ENCODE assay signal across 10 cellular contexts in genomic region chr11:75946531-75947530, GRCh38.
DNase-seq lines count a peak whose midpoint lies in the region; ATAC-seq and TF ChIP-seq lines count a peak whose summit lies in the region.
"Had no signal": no experiment of that assay in that cellular context is flagged by ENCODE, and none has a peak within 500 bp of the region (broad histone marks: within the 10 kb centered on the region; RNA-seq: fewer than 3 reads in every experiment).

No MANE protein-coding gene starts in this region.

- H3K9ac ChIP-seq in fibroblast of lung (ENCODE audit: insufficient read depth, low read length): no peak overlapping the region

- ATAC-seq in HG02884 (IDR thresholded peaks at IDR 0.05; ENCODE audit: unreplicated experiment): no peak

- H3K27me3 Mint-ChIP-seq in immature natural killer cell (ENCODE audit: low read depth in 3 of 3): no peaks in the 10 kb centered on the region

- H3K4me3 Mint-ChIP-seq in immature natural killer cell: no peak overlapping the region
- H3K4me3 Mint-ChIP-seq: nephron had no signal

- no peak overlapping the region for H3K27ac ChIP-seq in fibroblast of lung (ENCODE audit: insufficient read depth, low read length)

- no peaks in the 10 kb centered on the region for H3K36me3 Mint-ChIP-seq in immature natural killer cell

- no peak overlapping the region for H3K27ac Mint-ChIP-seq in immature natural killer cell

- H3K36me3 ChIP-seq in fibroblast of lung (ENCODE audit: control insufficient read depth, insufficient read depth, low read length): no peaks in the 10 kb centered on the region
- H3K36me3 ChIP-seq: HAP-1 had no signal

- no peak overlapping the region for H3K4me2 ChIP-seq in fibroblast of lung (ENCODE audit: extremely low read depth, insufficient read depth, low read length)

- no peak overlapping the region for H2AFZ ChIP-seq in fibroblast of lung (ENCODE audit: low read length)

- H3K4me3 ChIP-seq in HFF-Myc (replicated peaks; ENCODE audit: low read depth, low read length) (no peak overlapping the region), fibroblast of lung (replicated peaks in 1 of 4; ENCODE audit: control extremely low read depth in 1 of 4, insufficient read depth in 1 of 4, low read depth in 3 of 4, low read length in 4 of 4) (no peak overlapping the region), skeletal muscle cell (ENCODE audit: low read depth, low read length) (no peak overlapping the region)
- H3K4me3 ChIP-seq: HAP-1 had no signal

- H3K27me3 ChIP-seq in fibroblast of lung (ENCODE audit: control insufficient read depth, insufficient read depth, low read length): no peaks in the 10 kb centered on the region

- H3K79me2 ChIP-seq in fibroblast of lung (ENCODE audit: control insufficient read depth, insufficient read depth, low read length): no peaks in the 10 kb centered on the region

- peaks cover 9 to 20% of the 10 kb centered on the region in 2 donors for H3K4me1 Mint-ChIP-seq in immature natural killer cell

- peaks cover 7% of the 10 kb centered on the region for H3K4me1 ChIP-seq in fibroblast of lung (ENCODE audit: control insufficient read depth, extremely low read depth, insufficient read depth, low read length)

- H4K20me1 ChIP-seq in fibroblast of lung (ENCODE audit: control insufficient read depth, extremely low read depth, insufficient read depth, low read length): no peaks in the 10 kb centered on the region

- H3K9me3 Mint-ChIP-seq in immature natural killer cell: no peaks in the 10 kb centered on the region
- H3K9me3 Mint-ChIP-seq: nephron had no signal

- no peaks in the 10 kb centered on the region for H3K9me3 ChIP-seq in fibroblast of lung (ENCODE audit: control insufficient read depth, insufficient read depth, low read depth, low read length)
- H3K9me3 ChIP-seq: HAP-1 had no signal

- DNase-seq in HFF-Myc (ENCODE audit: extremely low read depth, low read depth) (peak; percentile 45), NCI-H82 (lab: John Stamatoyannopoulos, UW) (peak; percentile 83), fibroblast of lung (ENCODE audit: low read depth in 2 of 2) (peak; percentile 81 to 84), skeletal muscle cell (ENCODE audit: low read depth) (peak; percentile 48), immature natural killer cell (no peak), glomerular visceral epithelial cell (ENCODE audit: extremely low spot score) (no peak)
- DNase-seq in activated CD8-positive, alpha-beta memory T cell treated with anti-CD3 and anti-CD28 coated beads, Interleukin-2, amount 50 U/mL, for 48 hours: no peak

- no peak for TF ChIP-seq CTCF in HFF-Myc (IDR thresholded peaks at IDR 0.05; ENCODE audit: low read depth, low read length, missing control alignments)
- no peak for TF ChIP-seq CTCF in fibroblast of lung (conservative IDR thresholded peaks at IDR 0.05 in 1 of 2, IDR thresholded peaks at IDR 0.05 in 1 of 2; ENCODE audit: low read depth in 1 of 2, low read length in 2 of 2)

Comparison
In these comparisons a context has a peak if more than half of its experiments do, and no peak if none do; other contexts are left out.
1. DNase-seq: peak in HFF-Myc (single experiment), NCI-H82 (single experiment), fibroblast of lung (2 of 2) and skeletal muscle cell (single experiment); none in activated CD8-positive, alpha-beta memory T cell treated with anti-CD3 and anti-CD28 coated beads, Interleukin-2, amount 50 U/mL, for 48 hours (single experiment), immature natural killer cell (0 of 3) and glomerular visceral epithelial cell (single experiment).